ENCODE assay signal across 20 cellular contexts in the genomic region with DNA sequence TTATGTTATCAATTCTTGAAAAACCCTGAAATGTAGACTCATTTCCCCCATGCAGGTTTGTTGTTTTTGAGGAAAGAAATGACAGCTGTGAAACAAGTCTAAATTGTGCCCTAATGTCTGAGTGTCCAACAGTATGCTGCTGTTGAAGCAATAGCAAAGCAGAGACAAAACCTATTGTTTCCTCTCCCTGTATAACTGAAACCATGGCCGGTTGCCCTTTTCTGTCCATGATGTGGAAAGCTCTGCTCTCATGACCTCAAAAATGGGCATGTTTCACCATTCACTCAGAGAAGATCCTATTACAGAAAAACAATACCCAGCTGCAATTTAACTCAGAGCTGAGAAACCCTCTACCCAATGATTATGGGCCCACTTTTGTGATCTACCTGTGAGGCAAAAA.
"Had no signal": no experiment of that assay in that cellular context is flagged by ENCODE, and none has a peak within 500 bp of the region (broad histone marks: within the 10 kb centered on the region; RNA-seq: fewer than 3 reads in every experiment).

No MANE protein-coding gene starts in this region.

- FAIRE-seq: colon, small intestine had no signal

- ATAC-seq: effector memory CD8-positive, alpha-beta T cell; gastrocnemius medialis; left colon; left ventricle myocardium superior; naive thymus-derived CD4-positive, alpha-beta T cell; psoas muscle had no signal

- DNase-seq: effector memory CD8-positive, alpha-beta T cell; gastrocnemius medialis; left colon; left ventricle myocardium superior; naive thymus-derived CD4-positive, alpha-beta T cell; nephron progenitor cell; psoas muscle; sigmoid colon; small intestine; stimulated activated CD4-positive, alpha-beta T cell treated with anti-CD3 and anti-CD28 coated beads, Interleukin-12 subunit alpha, Interleukin-12 subunit beta, amount 100 ng/mL, for 4 hours; stimulated activated naive CD4-positive, alpha-beta T cell treated with Interleukin-2 at 50 U/mL for 16 hours; thyroid gland; upper lobe of left lung; uterus had no signal

- H3K4me3 ChIP-seq: esophagus muscularis mucosa, gastrocnemius medialis, hepatocyte, lung, psoas muscle, right atrium auricular region, sigmoid colon, suprapubic skin, thyroid gland, upper lobe of left lung, uterus had no signal
